In genomic region chr2:142951190-142952007, GRCh38 we compare ENCODE assay signal across 1 cellular context.
TF ChIP-seq lines count a peak whose summit lies in the region.

No MANE protein-coding gene starts in this region.

TF ChIP-seq in HepG2, 621 proteins besides CTCF, POLR2A, EP300 and RAD21 (continued from another document):
- TF ChIP-seq RARG (CRISPR knock-in tag; IDR thresholded peaks at IDR 0.05; ENCODE audit: low read depth), result no peak
- TF ChIP-seq ZNF7 (CRISPR knock-in tag; IDR thresholded peaks at IDR 0.05), result peak; percentile 76; the same call in 1 of the 2 replicates
- no peak for TF ChIP-seq ZNF354B (CRISPR knock-in tag; IDR thresholded peaks at IDR 0.05)
- 0 out of 2 replicates have a peak, but pooled peaks have one; percentile 35 for TF ChIP-seq RNF219 (CRISPR knock-in tag; IDR thresholded peaks at IDR 0.05)
- no peak for TF ChIP-seq ATF7 (IDR thresholded peaks at IDR 0.05)
- no peak for TF ChIP-seq ATF7 (CRISPR knock-in tag; IDR thresholded peaks at IDR 0.05)
- peak; percentile 30 for TF ChIP-seq PHF8 (CRISPR knock-in tag; IDR thresholded peaks at IDR 0.05)
- no peak for TF ChIP-seq ZNF337 (CRISPR knock-in tag; IDR thresholded peaks at IDR 0.05; ENCODE audit: borderline replicate concordance, low read depth)
- TF ChIP-seq NFYB (CRISPR knock-in tag; IDR thresholded peaks at IDR 0.05), result no peak
- 0 out of 2 replicates have a peak, but pooled peaks have one; percentile 59 for TF ChIP-seq HBP1 (CRISPR knock-in tag; IDR thresholded peaks at IDR 0.05; ENCODE audit: low read depth)
- TF ChIP-seq ZSCAN12 (CRISPR knock-in tag; IDR thresholded peaks at IDR 0.05), result no peak
- TF ChIP-seq SKIL (CRISPR knock-in tag; IDR thresholded peaks at IDR 0.05; ENCODE audit: borderline replicate concordance), result no peak
- peak; percentile 59; the same call in 1 of the 2 replicates for TF ChIP-seq HNF1B (CRISPR knock-in tag; IDR thresholded peaks at IDR 0.05)
- no peak for TF ChIP-seq ZNF567 (CRISPR knock-in tag; IDR thresholded peaks at IDR 0.05; ENCODE audit: borderline replicate concordance)
- TF ChIP-seq MYPOP (CRISPR knock-in tag; IDR thresholded peaks at IDR 0.05), result peak; percentile 54; the same call in 1 of the 2 replicates
- TF ChIP-seq BORCS8-MEF2B (CRISPR knock-in tag; IDR thresholded peaks at IDR 0.05), result no peak
- no peak for TF ChIP-seq MXD3 (CRISPR knock-in tag; IDR thresholded peaks at IDR 0.05)
- TF ChIP-seq KDM6A (CRISPR knock-in tag; IDR thresholded peaks at IDR 0.05; ENCODE audit: low read depth), result peak; percentile 98
- TF ChIP-seq THAP7 (CRISPR knock-in tag; IDR thresholded peaks at IDR 0.05), result 0 out of 2 replicates have a peak, but pooled peaks have one; percentile 40
- TF ChIP-seq MBD4 (IDR thresholded peaks at IDR 0.05; ENCODE audit: borderline replicate concordance, low read length), result no peak
- no peak for TF ChIP-seq NONO (IDR thresholded peaks at IDR 0.05)
- TF ChIP-seq NONO (CRISPR knock-in tag; conservative IDR thresholded peaks at IDR 0.05), result peak; percentile 66
- TF ChIP-seq ZNF496 (CRISPR knock-in tag; IDR thresholded peaks at IDR 0.05; ENCODE audit: insufficient replicate concordance), result no peak
- no peak for TF ChIP-seq THAP9 (CRISPR knock-in tag; IDR thresholded peaks at IDR 0.05; ENCODE audit: borderline replicate concordance)
- 0 out of 2 replicates have a peak, but pooled peaks have one; percentile 16 for TF ChIP-seq BRF2 (CRISPR knock-in tag; IDR thresholded peaks at IDR 0.05)
- TF ChIP-seq ZNF687 (CRISPR knock-in tag; IDR thresholded peaks at IDR 0.05), result no peak
